In genomic region chr10:74436523-74437170, GRCh38 we compare ENCODE assay signal across 2 cellular contexts.
TF ChIP-seq lines count a peak whose summit lies in the region.

No MANE protein-coding gene starts in this region.

TF ChIP-seq in SK-N-SH, 30 proteins besides CTCF, POLR2A, EP300 and RAD21 (continued from another document):
- no peak for TF ChIP-seq MEF2A (IDR thresholded peaks at IDR 0.05; ENCODE audit: borderline replicate concordance, low read depth)
- TF ChIP-seq GATA2 (CRISPR knock-in tag; IDR thresholded peaks at IDR 0.05): no peak

TF ChIP-seq in K562, 482 proteins besides CTCF, POLR2A, EP300 and RAD21 (continued from another document):
- TF ChIP-seq ZNF655 (CRISPR knock-in tag; IDR thresholded peaks at IDR 0.05): no peak
